14 cellular contexts compared by ENCODE assay signal in genomic region chr12:117111386-117112267, GRCh38. TPM values are rescaled to one million over a fixed set of nuclear protein-coding genes. Genes with fewer than 3 reads are reported as not detected.
DNase-seq lines count a peak whose midpoint lies in the region; ATAC-seq and TF ChIP-seq lines count a peak whose summit lies in the region.
"Had no signal": no experiment of that assay in that cellular context is flagged by ENCODE, and none has a peak within 500 bp of the region (broad histone marks: within the 10 kb centered on the region; RNA-seq: fewer than 3 reads in every experiment).

No MANE protein-coding gene starts in this region.

- H3K4ac ChIP-seq in mesendoderm (ENCODE audit: low read depth, low read length), result peak overlapping the region; percentile 21

- no peak for ATAC-seq in HG02623 (IDR thresholded peaks at IDR 0.05; ENCODE audit: unreplicated experiment)
- no peak for ATAC-seq in HG03135 (IDR thresholded peaks at IDR 0.05; ENCODE audit: unreplicated experiment)
- no peak for ATAC-seq in GM18858 (IDR thresholded peaks at IDR 0.05; ENCODE audit: unreplicated experiment)
- ATAC-seq: activated T-cell treated with anti-CD3 and anti-CD28 coated beads, Interleukin-2, amount 50 U/mL, for 72 hours had no signal

- H2BK15ac ChIP-seq in mesendoderm (replicated peaks; ENCODE audit: low read depth), result no peak overlapping the region

- H3K27me3 ChIP-seq in mesendoderm (ENCODE audit: insufficient read depth, low read length, poor library complexity), result no peaks in the 10 kb centered on the region
- peaks cover 0 to 13% (median 0%) of the 10 kb centered on the region in 4 donors for H3K27me3 ChIP-seq in esophagus squamous epithelium
- H3K27me3 ChIP-seq: ascending aorta, right atrium auricular region had no signal

- intact Hi-C loops in esophagus squamous epithelium (cut with DNase I), result loop anchor here (10.0 kb wide), 1 partner anchor 407 kb away; no protein-coding TSS in a partner anchor

- H2BK5ac ChIP-seq in mesendoderm (ENCODE audit: low read length), result no peak overlapping the region

- DNase-seq in DMS79 treated with DMSO at 0.1 percent for 48 hours (lab: John Stamatoyannopoulos, UW) (peak; percentile 100), NCI-H146 treated with DMSO at 0.1 percent for 48 hours (lab: John Stamatoyannopoulos, UW; ENCODE audit: unreplicated experiment) (peak; percentile 49), NCI-H774 (lab: John Stamatoyannopoulos, UW) (peak; percentile 61), mesendoderm (peak; percentile 57), esophagus squamous epithelium (lab: John Stamatoyannopoulos, UW) (no peak)
- DNase-seq: activated CD4-positive, alpha-beta T cell treated with anti-CD3 and anti-CD28 coated beads for 1 hour; activated T-cell treated with anti-CD3 and anti-CD28 coated beads, Interleukin-2, amount 50 U/mL, for 72 hours; foreskin fibroblast; naive B cell had no signal

- no peak overlapping the region for H3K23ac ChIP-seq in mesendoderm (ENCODE audit: low read length)

- H3K4me3 ChIP-seq in mesendoderm (ENCODE audit: low read length) (no peak overlapping the region), esophagus squamous epithelium (no peak overlapping the region)
- H3K4me3 ChIP-seq: ascending aorta, right atrium auricular region had no signal

- peak overlapping the region; percentile 31 for H3K56ac ChIP-seq in mesendoderm (ENCODE audit: low read length)

- no peak for TF ChIP-seq POLR2A in esophagus squamous epithelium (IDR thresholded peaks at IDR 0.05)

- no peak overlapping the region for H3K4me2 ChIP-seq in mesendoderm (ENCODE audit: low read length)

- no peak overlapping the region for H2BK120ac ChIP-seq in mesendoderm (ENCODE audit: low read depth, low read length)

- H3K4me1 ChIP-seq in mesendoderm (ENCODE audit: control insufficient read depth, low read depth, low read length) (peaks cover 3% of the 10 kb centered on the region), esophagus squamous epithelium (no peaks in the 10 kb centered on the region)
- H3K4me1 ChIP-seq: ascending aorta, right atrium auricular region had no signal

- no peak overlapping the region for H3K27ac ChIP-seq in mesendoderm (ENCODE audit: low read depth, low read length)
- H3K27ac ChIP-seq in esophagus squamous epithelium, result no peak overlapping the region
- H3K27ac ChIP-seq: ascending aorta, right atrium auricular region had no signal

- no peak overlapping the region for H3K9ac ChIP-seq in mesendoderm (ENCODE audit: low read length)

- H3K9me3 ChIP-seq in esophagus squamous epithelium, result no peaks in the 10 kb centered on the region
- H3K9me3 ChIP-seq: ascending aorta, right atrium auricular region had no signal

- WGBS in mesendoderm (ENCODE audit: extremely low coverage, insufficient coverage, low lambda C conversion rate), result no CpG with 5 or more reads among the region's 16 CpGs
- 57 to 64% methylated on average over 5 to 12 of the region's 16 CpGs for WGBS in esophagus squamous epithelium, 2 donors

- no peaks in the 10 kb centered on the region for H3K79me2 ChIP-seq in mesendoderm (ENCODE audit: control insufficient read depth, insufficient read depth, low read length)

- H2AK5ac ChIP-seq in mesendoderm (ENCODE audit: low read length), result no peak overlapping the region

- no peak for TF ChIP-seq CTCF in esophagus squamous epithelium (IDR thresholded peaks at IDR 0.05)

- no peaks in the 10 kb centered on the region for H3K36me3 ChIP-seq in mesendoderm (ENCODE audit: control insufficient read depth, insufficient read depth, low read length)
- no peaks in the 10 kb centered on the region for H3K36me3 ChIP-seq in esophagus squamous epithelium
- H3K36me3 ChIP-seq: ascending aorta, right atrium auricular region had no signal

- peak overlapping the region; percentile 43 for H3K18ac ChIP-seq in mesendoderm (ENCODE audit: low read length)

- H4K5ac ChIP-seq in mesendoderm (ENCODE audit: low read length), result no peak overlapping the region

- H4K8ac ChIP-seq in mesendoderm (ENCODE audit: low read depth, low read length), result no peak overlapping the region

- H3K79me1 ChIP-seq in mesendoderm (ENCODE audit: low read length), result no peaks in the 10 kb centered on the region

RNA-seq across cellular contexts. Expression of gene TESC, which starts 12.4 kb away (rescaled TPM):
- polyA plus RNA-seq in mesendoderm (2013, experiment 1 of 2), result 1.5 TPM
- 1.4 TPM for polyA plus RNA-seq in mesendoderm (2013, experiment 2 of 2)
- 1 to 10 TPM in 2 of 4 donors, under 1 TPM in 2; 0.83 to 4.8 (median 2.5) TPM for total RNA-seq in esophagus squamous epithelium
